31 cellular contexts compared by ENCODE assay signal in genomic region chr1:67140460-67140859, GRCh38. TPM values are rescaled to one million over a fixed set of nuclear protein-coding genes. Genes with fewer than 3 reads are reported as not detected.
"Had no signal": no experiment of that assay in that cellular context is flagged by ENCODE, and none has a peak within 500 bp of the region (broad histone marks: within the 10 kb centered on the region; RNA-seq: fewer than 3 reads in every experiment).

No MANE protein-coding gene starts in this region.

- H3K36me3 ChIP-seq: gastroesophageal sphincter, heart left ventricle, left lung, neural progenitor cell, prostate gland, right atrium auricular region, stomach, tibial artery, upper lobe of left lung had no signal

- H3K4me3 ChIP-seq: gastroesophageal sphincter, heart left ventricle, hepatocyte, left lung, neural progenitor cell, prostate gland, right atrium auricular region, stomach, tibial artery, upper lobe of left lung had no signal

- H3K9me3 ChIP-seq: gastroesophageal sphincter, heart left ventricle, left lung, prostate gland, right atrium auricular region, stomach, tibial artery, upper lobe of left lung had no signal

- H3K27me3 ChIP-seq: gastroesophageal sphincter, heart left ventricle, hepatocyte, left lung, neural progenitor cell, right atrium auricular region, stomach, tibial artery, upper lobe of left lung had no signal

- H3K4me1 ChIP-seq: prostate gland, tibial artery had no signal

- DNase-seq: cortex of kidney; effector memory CD8-positive, alpha-beta T cell; foreskin fibroblast; heart left ventricle; left cardiac atrium; left lung; mesendoderm; midbrain; naive thymus-derived CD4-positive, alpha-beta T cell; stimulated activated CD4-positive, alpha-beta T cell treated with anti-CD3 and anti-CD28 coated beads, Interleukin-2, amount 100 ng/mL, for 24 hours; stimulated activated CD4-positive, alpha-beta T cell treated with anti-CD3 and anti-CD28 coated beads, Interleukin-4, amount 100 ng/mL, for 24 hours; stimulated activated naive CD4-positive, alpha-beta T cell treated with Interleukin-2 at 50 U/mL for 16 hours; stomach; tibial artery; upper lobe of left lung had no signal

- FAIRE-seq: urothelium cell line had no signal

- H3K27ac ChIP-seq: gastroesophageal sphincter, heart left ventricle, left lung, neural progenitor cell, prostate gland, right atrium auricular region, tibial artery, upper lobe of left lung had no signal

RNA-seq across cellular contexts. Expression of gene C1orf141, which starts 5.7 kb away (rescaled TPM):
- total RNA-seq: dermis microvascular lymphatic vessel endothelial cell; gastroesophageal sphincter; heart left ventricle; hepatocyte; kidney epithelial cell; left cardiac atrium; lower leg skin; lung microvascular endothelial cell; mucosa of gallbladder; naive thymus-derived CD4-positive, alpha-beta T cell; osteoblast; right atrium auricular region; sciatic nerve; stomach had no signal
- polyA plus RNA-seq: esophagus; heart left ventricle; hepatocyte; naive thymus-derived CD4-positive, alpha-beta T cell; stomach had no signal

RNA-seq across cellular contexts. Expression of gene IL23R, which starts 25.8 kb away (rescaled TPM):
- total RNA-seq: dermis microvascular lymphatic vessel endothelial cell, gastroesophageal sphincter, heart left ventricle, kidney epithelial cell, left cardiac atrium, lower leg skin, lung microvascular endothelial cell, osteoblast, right atrium auricular region, sciatic nerve, subcutaneous adipose tissue, temporal lobe had no signal
- polyA plus RNA-seq: heart left ventricle, hepatocyte, stomach had no signal
